8 cellular contexts compared by ENCODE assay signal in genomic region chr1:156602557-156602993, GRCh38. TPM values are rescaled to one million over a fixed set of nuclear protein-coding genes. Genes with fewer than 3 reads are reported as not detected.
DNase-seq lines count a peak whose midpoint lies in the region; ATAC-seq and TF ChIP-seq lines count a peak whose summit lies in the region.
"Had no signal": no experiment of that assay in that cellular context is flagged by ENCODE, and none has a peak within 500 bp of the region (broad histone marks: within the 10 kb centered on the region; RNA-seq: fewer than 3 reads in every experiment).

No MANE protein-coding gene starts in this region.

- H3K27me3 ChIP-seq in KMS-11 (ENCODE audit: insufficient read depth, low read depth) (peaks cover 7% of the 10 kb centered on the region; the same call in 1 of the 2 replicates), aorta (ENCODE audit: control insufficient read depth in 1 of 2, insufficient read depth in 2 of 2, low read length in 1 of 2) (no peaks in the 10 kb centered on the region)
- no peaks in the 10 kb centered on the region for H3K27me3 ChIP-seq in naive thymus-derived CD4-positive, alpha-beta T cell (ENCODE audit: control insufficient read depth in 2 of 2, insufficient read depth in 2 of 2, low read length in 2 of 2)
- H3K27me3 ChIP-seq: breast epithelium had no signal

- H3K4me3 ChIP-seq in KMS-11 (IDR thresholded peaks at IDR 0.05; ENCODE audit: insufficient read depth, low read depth, low read length) (no peak overlapping the region), aorta (ENCODE audit: low read length in 2 of 2) (no peak overlapping the region)
- no peak overlapping the region for H3K4me3 ChIP-seq in naive thymus-derived CD4-positive, alpha-beta T cell (ENCODE audit: low read length)

- peak overlapping the region; percentile 70 for H3K27ac Mint-ChIP-seq in activated naive CD8-positive, alpha-beta T cell
- H3K27ac Mint-ChIP-seq in naive thymus-derived CD4-positive, alpha-beta T cell: peak overlapping the region in 5 of 9 donors; percentile 30 to 93 (median 81)

- CTCF ChIA-PET in naive thymus-derived CD4-positive, alpha-beta T cell (lab: Charles Lee): interaction anchor here (0.6 to 1.1 kb wide), 4 partner anchors 21 to 1859 kb away, joined by 3 to 4 read pairs (median 3); no protein-coding TSS in a partner anchor

- no peaks in the 10 kb centered on the region for H4K20me1 ChIP-seq in KMS-11 (ENCODE audit: insufficient read depth)

- no peak for DNase-seq in naive thymus-derived CD4-positive, alpha-beta T cell
- DNase-seq in aorta (no peak), A172 (ENCODE audit: low spot score) (no peak)

- peak overlapping the region; percentile 25; the same call in 1 of the 2 replicates for H3K9ac ChIP-seq in ES-I3 (ENCODE audit: low read depth, low read length)
- no peak overlapping the region for H3K9ac ChIP-seq in KMS-11

- H3K36me3 ChIP-seq in ES-I3 (ENCODE audit: insufficient read depth, low read length) (peaks cover 6% of the 10 kb centered on the region), KMS-11 (ENCODE audit: insufficient read depth) (peaks cover 6% of the 10 kb centered on the region; the same call in 1 of the 2 replicates), aorta (ENCODE audit: control insufficient read depth in 1 of 2, insufficient read depth in 2 of 2, low read length in 1 of 2) (no peaks in the 10 kb centered on the region)
- peaks cover 0 to 16% (median 0%) of the 10 kb centered on the region in 3 experiments for H3K36me3 ChIP-seq in naive thymus-derived CD4-positive, alpha-beta T cell (ENCODE audit: control insufficient read depth in 2 of 3, insufficient read depth in 3 of 3, low read length in 3 of 3)
- H3K36me3 ChIP-seq: breast epithelium had no signal

- peak overlapping the region; percentile 73 for H3K4me3 Mint-ChIP-seq in activated naive CD8-positive, alpha-beta T cell
- peak overlapping the region; percentile 31 to 93 (median 75) for H3K4me3 Mint-ChIP-seq in naive thymus-derived CD4-positive, alpha-beta T cell

- WGBS in aorta, 2 donors: 29 to 35% methylated on average over 10 of the region's 10 CpGs

- peaks cover 37% of the 10 kb centered on the region for H3K79me2 ChIP-seq in KMS-11 (ENCODE audit: insufficient read depth, low read depth)

- peaks cover 3% of the 10 kb centered on the region for H3K36me3 Mint-ChIP-seq in activated naive CD8-positive, alpha-beta T cell
- peaks cover 0 to 6% (median 3%) of the 10 kb centered on the region in 5 donors for H3K36me3 Mint-ChIP-seq in naive thymus-derived CD4-positive, alpha-beta T cell

- peak; percentile 85 for TF ChIP-seq CTCF in KMS-11 (conservative IDR thresholded peaks at IDR 0.05; ENCODE audit: low read depth, low read length)

- ATAC-seq in naive thymus-derived CD4-positive, alpha-beta T cell: no peak
- ATAC-seq in aorta (ENCODE audit: low FRiP score) (no peak), GM21360 (IDR thresholded peaks at IDR 0.05; ENCODE audit: unreplicated experiment) (no peak)

- H3K27me3 Mint-ChIP-seq in activated naive CD8-positive, alpha-beta T cell: no peaks in the 10 kb centered on the region
- H3K27me3 Mint-ChIP-seq in naive thymus-derived CD4-positive, alpha-beta T cell: peaks cover 0 to 3% (median 0%) of the 10 kb centered on the region in 5 donors

- H3K27ac ChIP-seq in KMS-11 (no peak overlapping the region), aorta (ENCODE audit: low read depth in 1 of 2, low read length in 2 of 2) (no peak overlapping the region)
- H3K27ac ChIP-seq in naive thymus-derived CD4-positive, alpha-beta T cell (ENCODE audit: low read depth, low read length): no peak overlapping the region

- H3K9me3 Mint-ChIP-seq in activated naive CD8-positive, alpha-beta T cell (ENCODE audit: low read depth): no peaks in the 10 kb centered on the region
- no peaks in the 10 kb centered on the region for H3K9me3 Mint-ChIP-seq in naive thymus-derived CD4-positive, alpha-beta T cell

- intact Hi-C loops in naive thymus-derived CD4-positive, alpha-beta T cell (cut with micrococcal nuclease): no loop called here
- intact Hi-C loops in aorta (cut with DNase I): loop anchor here in 1 of 2 donors (10.0 kb wide), 1 partner anchor 218 kb away; no protein-coding TSS in a partner anchor

- POLR2A ChIA-PET in naive thymus-derived CD4-positive, alpha-beta T cell (lab: Charles Lee): interaction anchor here (0.7 to 7.5 kb wide), 3 partner anchors 10 to 217 kb away, joined by 3 to 58 read pairs (median 8); partner anchors contain the start of genes MEF2D and NAXE

- H3K4me2 ChIP-seq in KMS-11: peak overlapping the region; percentile 77; the same call in 1 of the 2 replicates

- H3K4me1 Mint-ChIP-seq in activated naive CD8-positive, alpha-beta T cell (ENCODE audit: low read depth): peaks cover 31% of the 10 kb centered on the region
- peaks cover 23 to 41% (median 36%) of the 10 kb centered on the region in 7 donors for H3K4me1 Mint-ChIP-seq in naive thymus-derived CD4-positive, alpha-beta T cell

- peak overlapping the region; percentile 96; the same call in 1 of the 2 replicates for H2AFZ ChIP-seq in KMS-11 (ENCODE audit: low read depth)

- H3K9me3 ChIP-seq in ES-I3 (ENCODE audit: control insufficient read depth, insufficient read depth, low read length) (no peaks in the 10 kb centered on the region), aorta (ENCODE audit: control insufficient read depth, low read length) (no peaks in the 10 kb centered on the region)
- no peaks in the 10 kb centered on the region for H3K9me3 ChIP-seq in naive thymus-derived CD4-positive, alpha-beta T cell (ENCODE audit: control insufficient read depth in 2 of 3, low read length in 3 of 3)
- H3K9me3 ChIP-seq: breast epithelium had no signal

- H3K4me1 ChIP-seq in ES-I3 (ENCODE audit: insufficient read depth, low read length) (no peaks in the 10 kb centered on the region), KMS-11 (ENCODE audit: low read depth, poor library complexity, severe bottlenecking) (peaks cover 30% of the 10 kb centered on the region), aorta (ENCODE audit: control insufficient read depth in 1 of 2, insufficient read depth in 2 of 2, low read length in 2 of 2) (no peaks in the 10 kb centered on the region)
- peaks cover 9 to 19% of the 10 kb centered on the region in 2 donors for H3K4me1 ChIP-seq in naive thymus-derived CD4-positive, alpha-beta T cell (ENCODE audit: control insufficient read depth in 2 of 2, insufficient read depth in 2 of 2, low read length in 2 of 2)

RNA-seq across cellular contexts. Expression of gene GPATCH4, which starts 1.3 kb away (rescaled TPM):
- 10 to 100 TPM; 33.3 to 49.6 (median 39.1) TPM for total RNA-seq in naive thymus-derived CD4-positive, alpha-beta T cell
- polyA plus RNA-seq in naive thymus-derived CD4-positive, alpha-beta T cell: 10 to 100 TPM; 46.5 to 59.1 TPM
- 10 to 100 TPM; 15.6 to 24.0 TPM for total RNA-seq in aorta
- polyA plus RNA-seq in aorta: 10 to 100 TPM; 12.2 to 22.4 TPM
- 53.1 and 54.1 TPM in 2 replicates for total RNA-seq in A172 (2014; rRNA removed; shearing (Covaris generic))

RNA-seq across cellular contexts. Expression of gene NAXE, which starts 11.0 kb away (rescaled TPM):
- 10 to 100 TPM; 25.6 to 58.8 (median 40.7) TPM for total RNA-seq in naive thymus-derived CD4-positive, alpha-beta T cell
- polyA plus RNA-seq in naive thymus-derived CD4-positive, alpha-beta T cell: 100 to 1,000 TPM in 1 of 2 donors, 10 to 100 TPM in 1; 98.0 to 113 TPM
- total RNA-seq in aorta: 10 to 100 TPM; 41.5 to 46.0 TPM
- polyA plus RNA-seq in aorta: 10 to 100 TPM; 67.7 to 69.4 TPM
- total RNA-seq in A172 (2014; rRNA removed; shearing (Covaris generic)): 174 and 204 TPM in 2 replicates

RNA-seq across cellular contexts. Expression of gene HAPLN2, which starts 16.6 kb away (rescaled TPM):
- not detected for total RNA-seq in naive thymus-derived CD4-positive, alpha-beta T cell
- not detected for polyA plus RNA-seq in naive thymus-derived CD4-positive, alpha-beta T cell
- total RNA-seq in aorta: under 1 TPM; 0.39 to 0.94 TPM
- under 1 TPM in 1 of 2 donors, not detected in 1; 0.13 TPM for polyA plus RNA-seq in aorta
- total RNA-seq in A172 (2014; rRNA removed; shearing (Covaris generic)): 0.26 TPM in 1 of 2 replicates, not detected in the other
- total RNA-seq: breast epithelium had no signal

RNA-seq across cellular contexts. Expression of gene TTC24, which starts 23.1 kb away (rescaled TPM):
- 10 to 100 TPM in 1 of 5 experiments, 1 to 10 TPM in 4; 2.8 to 10.2 (median 7.4) TPM for total RNA-seq in naive thymus-derived CD4-positive, alpha-beta T cell
- polyA plus RNA-seq in naive thymus-derived CD4-positive, alpha-beta T cell: 1 to 10 TPM in 1 of 2 donors, under 1 TPM in 1; 0.97 to 1.5 TPM
- total RNA-seq in aorta: under 1 TPM in 1 of 2 donors, not detected in 1; 0.36 TPM
- polyA plus RNA-seq in aorta: not detected
- not detected in 2 replicates for total RNA-seq in A172 (2014; rRNA removed; shearing (Covaris generic))
- total RNA-seq: breast epithelium had no signal

RNA-seq across cellular contexts. Expression of gene IQGAP3, which starts 30.2 kb away (rescaled TPM):
- 10 to 100 TPM in 1 of 5 experiments, under 1 TPM in 1, not detected in 3; 0.24 to 14.4 TPM for total RNA-seq in naive thymus-derived CD4-positive, alpha-beta T cell
- not detected for polyA plus RNA-seq in naive thymus-derived CD4-positive, alpha-beta T cell
- 1 to 10 TPM in 1 of 2 donors, under 1 TPM in 1; 0.58 to 2.3 TPM for total RNA-seq in aorta
- polyA plus RNA-seq in aorta: under 1 TPM; 0.10 to 0.38 TPM
- 58.9 and 66.2 TPM in 2 replicates for total RNA-seq in A172 (2014; rRNA removed; shearing (Covaris generic))
